In genomic region chr3:111260878-111261277, GRCh38 we compare ENCODE assay signal across 11 cellular contexts.
A peak's percentile ranks its signal among the peaks of the same experiment; 100 is the strongest.
DNase-seq lines count a peak whose midpoint lies in the region; ATAC-seq, FAIRE-seq and TF ChIP-seq lines count a peak whose summit lies in the region.
"Had no signal": no experiment of that assay in that cellular context is flagged by ENCODE, and none has a peak within 500 bp of the region (broad histone marks: within the 10 kb centered on the region; RNA-seq: fewer than 3 reads in every experiment).

No MANE protein-coding gene starts in this region.

- TF ChIP-seq EP300 in GM12878 (IDR thresholded peaks at IDR 0.05; ENCODE audit: borderline replicate concordance in 1 of 2, control insufficient read depth in 1 of 2, low read depth in 2 of 2, low read length in 2 of 2) (no peak), sigmoid colon (IDR thresholded peaks at IDR 0.05) (no peak), ovary (IDR thresholded peaks at IDR 0.05) (no peak)

- TF ChIP-seq RAD21 in GM12878 (IDR thresholded peaks at IDR 0.05; ENCODE audit: insufficient read depth, low read depth, low read length): no peak

- FAIRE-seq in GM12878 (lab: Jason Lieb, UNC): no peak

- no peak overlapping the region for H3K9ac ChIP-seq in GM12878 (ENCODE audit: control insufficient read depth, insufficient read depth, low read length)

- POLR2A ChIA-PET in GM12878 (lab: Charles Lee): no interaction called here

- no peak overlapping the region for H3K4me2 ChIP-seq in GM12878 (ENCODE audit: control insufficient read depth, insufficient read depth)

- H3K9me3 ChIP-seq in GM12878 (replicated peaks; ENCODE audit: control insufficient read depth, insufficient read depth, low read length) (no peaks in the 10 kb centered on the region), sigmoid colon (peaks cover 0 to 2% (median 0%) of the 10 kb centered on the region in 4 donors), ovary (no peaks in the 10 kb centered on the region)
- H3K9me3 ChIP-seq: neutrophil had no signal

- in situ Hi-C loops in GM12878 (cut with MboI): no loop called here

- SMC1A ChIA-PET in GM12878 (lab: Charles Lee; ENCODE audit: uncharacterized antibody, unreplicated experiment): no interaction called here

- H3K4me1 ChIP-seq in GM12878 (ENCODE audit: control insufficient read depth, insufficient read depth, low read length): no peaks in the 10 kb centered on the region
- H3K4me1 ChIP-seq in sigmoid colon: no peaks in the 10 kb centered on the region
- H3K4me1 ChIP-seq in ovary (ENCODE audit: insufficient read depth): no peaks in the 10 kb centered on the region

- H3K27ac ChIP-seq in GM12878 (ENCODE audit: control insufficient read depth, insufficient read depth): no peak overlapping the region
- no peak overlapping the region for H3K27ac ChIP-seq in sigmoid colon
- no peak overlapping the region for H3K27ac ChIP-seq in ovary
- H3K27ac ChIP-seq: neutrophil had no signal

- no peaks in the 10 kb centered on the region for H3K79me2 ChIP-seq in GM12878 (ENCODE audit: control insufficient read depth, insufficient read depth, low read length)

- H4K20me1 ChIP-seq in GM12878 (ENCODE audit: control insufficient read depth, insufficient read depth): no peaks in the 10 kb centered on the region

- ATAC-seq in GM18508 (IDR thresholded peaks at IDR 0.05; ENCODE audit: insufficient read depth, unreplicated experiment): peak; percentile 83
- peak; percentile 68 for ATAC-seq in GM19395 (IDR thresholded peaks at IDR 0.05; ENCODE audit: unreplicated experiment)
- ATAC-seq in HG03354 (IDR thresholded peaks at IDR 0.05; ENCODE audit: poor library complexity, severe bottlenecking, unreplicated experiment): peak; percentile 72
- no peak for ATAC-seq in GM12878

- intact Hi-C loops in GM12878 (cut with micrococcal nuclease; ENCODE audit: unreplicated experiment): no loop called here
- intact Hi-C loops in sigmoid colon (cut with DNase I): no loop called here
- intact Hi-C loops in ovary (cut with DNase I): no loop called here

- no peak for DNase-seq in GM12878 (ENCODE audit: low read depth, low spot score)
- no peak for DNase-seq in sigmoid colon
- DNase-seq in ovary: no peak
- no peak for DNase-seq in NOMO-1 treated with dmso at 0.1 percent for 144 hours (lab: John Stamatoyannopoulos, UW; ENCODE audit: unreplicated experiment)
- DNase-seq: activated CD4-positive, alpha-beta T cell treated with anti-CD3 and anti-CD28 coated beads for 4 hours; activated naive CD4-positive, alpha-beta T cell; small intestine had no signal

- H3K27me3 ChIP-seq in GM12878 (replicated peaks in 1 of 2; ENCODE audit: control insufficient read depth in 2 of 2, insufficient read depth in 2 of 2, low read length in 1 of 2) (no peaks in the 10 kb centered on the region), sigmoid colon (no peaks in the 10 kb centered on the region), ovary (no peaks in the 10 kb centered on the region)
- H3K27me3 ChIP-seq: neutrophil had no signal

- CTCF ChIA-PET in GM12878 (lab: Yijun Ruan, JAX): no interaction called here

- TF ChIP-seq CTCF in GM12878 (IDR thresholded peaks at IDR 0.05 in 2 of 3, conservative IDR thresholded peaks at IDR 0.05 in 1 of 3; ENCODE audit: control insufficient read depth in 2 of 3, extremely low read depth in 1 of 3, insufficient read depth in 1 of 3, low read depth in 3 of 3, low read length in 3 of 3) (no peak), sigmoid colon (IDR thresholded peaks at IDR 0.05) (no peak), ovary (IDR thresholded peaks at IDR 0.05) (no peak)

- BruUV-seq in GM12878 (replicated peaks; lab: Mats Ljungman, UMichigan): no TSS peak

- RAD21 ChIA-PET in GM12878 (lab: Charles Lee; ENCODE audit: unreplicated experiment): no interaction called here

- TF ChIP-seq POLR2A in GM12878 (IDR thresholded peaks at IDR 0.05; ENCODE audit: low read depth, low read length) (no peak), sigmoid colon (IDR thresholded peaks at IDR 0.05) (no peak), ovary (IDR thresholded peaks at IDR 0.05) (no peak)

- no peak overlapping the region for H2AFZ ChIP-seq in GM12878 (ENCODE audit: control insufficient read depth, low read depth, low read length)

- H3K4me3 ChIP-seq in GM12878 (no peak overlapping the region), sigmoid colon (no peak overlapping the region), ovary (no peak overlapping the region)

- no peaks in the 10 kb centered on the region for H3K36me3 ChIP-seq in GM12878 (ENCODE audit: control insufficient read depth in 2 of 2, insufficient read depth in 2 of 2, low read length in 1 of 2)
- H3K36me3 ChIP-seq in sigmoid colon: no peaks in the 10 kb centered on the region
- H3K36me3 ChIP-seq in ovary: no peaks in the 10 kb centered on the region
- H3K36me3 ChIP-seq: neutrophil had no signal

TF ChIP-seq in GM12878, 131 proteins besides CTCF, POLR2A, EP300 and RAD21 (continues in another document):
- TF ChIP-seq EGR1 (IDR thresholded peaks at IDR 0.05; ENCODE audit: borderline replicate concordance in 1 of 2, low read depth in 2 of 2, low read length in 2 of 2) (no peak), YBX1 (IDR thresholded peaks at IDR 0.05) (no peak), BHLHE40 (IDR thresholded peaks at IDR 0.05; ENCODE audit: borderline replicate concordance in 1 of 2, low read depth in 2 of 2, low read length in 1 of 2) (no peak), JUNB (IDR thresholded peaks at IDR 0.05) (peak; percentile 55), RUNX3 (IDR thresholded peaks at IDR 0.05; ENCODE audit: low read length) (peak; percentile 17; the same call in 1 of the 2 replicates), TCF7 (IDR thresholded peaks at IDR 0.05; ENCODE audit: borderline replicate concordance) (no peak), SP1 (IDR thresholded peaks at IDR 0.05; ENCODE audit: low read depth, low read length) (no peak), CREB1 (IDR thresholded peaks at IDR 0.05; ENCODE audit: low read depth) (no peak), PKNOX1 (IDR thresholded peaks at IDR 0.05) (no peak), BACH1 (IDR thresholded peaks at IDR 0.05; ENCODE audit: borderline replicate concordance) (no peak), USF2 (IDR thresholded peaks at IDR 0.05; ENCODE audit: borderline replicate concordance, low read depth, low read length) (no peak), IRF4 (IDR thresholded peaks at IDR 0.05; ENCODE audit: low read depth, low read length) (no peak), NFIC (IDR thresholded peaks at IDR 0.05; ENCODE audit: low read depth, low read length) (peak; percentile 25; the same call in 1 of the 2 replicates), POLR2AphosphoS2 (IDR thresholded peaks at IDR 0.05; ENCODE audit: low read depth, low read length) (no peak), ELK1 (IDR thresholded peaks at IDR 0.05; ENCODE audit: low read depth, low read length) (no peak), PBX3 (IDR thresholded peaks at IDR 0.05; ENCODE audit: insufficient replicate concordance, low read depth, low read length) (no peak), JUND (IDR thresholded peaks at IDR 0.05; ENCODE audit: low read depth, low read length) (no peak), FOXK2 (IDR thresholded peaks at IDR 0.05) (no peak), IRF5 (IDR thresholded peaks at IDR 0.05; ENCODE audit: borderline replicate concordance) (no peak)
